Comparison of ENCODE assay signal across 21 cellular contexts in genomic region chr5:147658293-147658932, GRCh38.
DNase-seq lines count a peak whose midpoint lies in the region; ATAC-seq and TF ChIP-seq lines count a peak whose summit lies in the region.
"Had no signal": no experiment of that assay in that cellular context is flagged by ENCODE, and none has a peak within 500 bp of the region (broad histone marks: within the 10 kb centered on the region; RNA-seq: fewer than 3 reads in every experiment).

No MANE protein-coding gene starts in this region.

- no peak overlapping the region for H3K9ac ChIP-seq in mesendoderm (ENCODE audit: low read length)
- no peak overlapping the region for H3K9ac ChIP-seq in PC-3 (ENCODE audit: low read length)

- ATAC-seq in GM19025 (IDR thresholded peaks at IDR 0.05; ENCODE audit: low read depth, unreplicated experiment) (peak; percentile 88), HG03432 (IDR thresholded peaks at IDR 0.05; ENCODE audit: unreplicated experiment) (peak; percentile 75), WTC11 (peak; percentile 83), PC-3 (no peak)
- ATAC-seq: heart right ventricle had no signal

- H3K79me1 ChIP-seq in mesendoderm (ENCODE audit: low read length) = no peaks in the 10 kb centered on the region

- WGBS in mesendoderm (ENCODE audit: extremely low coverage, insufficient coverage, low lambda C conversion rate) = no CpG with 5 or more reads among the region's 8 CpGs

- intact Hi-C loops in PC-3 (cut with micrococcal nuclease) = no loop called here

- H2AK5ac ChIP-seq in mesendoderm (ENCODE audit: low read length) = no peak overlapping the region

- no peak overlapping the region for H3K4me3 Mint-ChIP-seq in WTC11
- H3K4me3 Mint-ChIP-seq: activated CD4-positive, alpha-beta memory T cell treated with anti-CD3 and anti-CD28 coated beads, Interleukin-2, amount 10 ng/mL, durations not matched to agents 7 days and 5 days; activated naive CD8-positive, alpha-beta T cell; mesothelial cell of epicardium had no signal

- H3F3A ChIP-seq in PC-3 (ENCODE audit: low read length, unreplicated experiment) = no peaks in the 10 kb centered on the region

- no peak overlapping the region for H3K4ac ChIP-seq in mesendoderm (ENCODE audit: low read depth, low read length)

- no peak overlapping the region for H4K8ac ChIP-seq in mesendoderm (ENCODE audit: low read depth, low read length)

- POLR2A ChIA-PET in WTC11 (lab: Charles Lee) = no interaction called here
- POLR2A ChIA-PET in PC-3 (lab: Charles Lee; ENCODE audit: unreplicated experiment) = no interaction called here
- POLR2A ChIA-PET in GM10248 (lab: Yijun Ruan, JAX) = no interaction called here

- H3K4me1 Mint-ChIP-seq in WTC11 = peaks cover 20% of the 10 kb centered on the region
- H3K4me1 Mint-ChIP-seq: activated CD4-positive, alpha-beta memory T cell treated with anti-CD3 and anti-CD28 coated beads, Interleukin-2, amount 10 ng/mL, durations not matched to agents 7 days and 5 days had no signal

- H3K27me3 ChIP-seq in mesendoderm (ENCODE audit: insufficient read depth, low read length, poor library complexity) (no peaks in the 10 kb centered on the region), PC-3 (ENCODE audit: low read length) (no peaks in the 10 kb centered on the region; the same call in 1 of the 2 replicates)
- H3K27me3 ChIP-seq: tibial nerve had no signal

- H3K36me3 ChIP-seq in mesendoderm (ENCODE audit: control insufficient read depth, insufficient read depth, low read length) (no peaks in the 10 kb centered on the region), PC-3 (ENCODE audit: low read depth, low read length) (no peaks in the 10 kb centered on the region)
- H3K36me3 ChIP-seq: heart right ventricle had no signal

- H3K9me2 ChIP-seq in PC-3 (replicated peaks; ENCODE audit: low read length) = no peaks in the 10 kb centered on the region

- H3K56ac ChIP-seq in mesendoderm (ENCODE audit: low read length) = no peak overlapping the region

- no peaks in the 10 kb centered on the region for H3K9me3 ChIP-seq in PC-3 (ENCODE audit: low read length)

- no peaks in the 10 kb centered on the region for H3K79me2 ChIP-seq in mesendoderm (ENCODE audit: control insufficient read depth, insufficient read depth, low read length)
- H3K79me2 ChIP-seq in PC-3 (ENCODE audit: low read length) = no peaks in the 10 kb centered on the region

- H2BK15ac ChIP-seq in mesendoderm (replicated peaks; ENCODE audit: low read depth) = no peak overlapping the region

- H3K4me3 ChIP-seq in mesendoderm (ENCODE audit: low read length) (no peak overlapping the region), PC-3 (ENCODE audit: low read length) (no peak overlapping the region)
- H3K4me3 ChIP-seq: heart right ventricle, tibial nerve had no signal

- DNase-seq in WTC11 (ENCODE audit: low spot score) (no peak), mesendoderm (peak; percentile 73), PC-3 (no peak), OCI-M2 (lab: John Stamatoyannopoulos, UW; ENCODE audit: unreplicated experiment) (no peak), GM10248 (ENCODE audit: extremely low spot score) (no peak)
- no peak for DNase-seq in activated effector memory CD4-positive, alpha-beta T cell treated with Interleukin-2 at 50 U/mL for 16 hours
- DNase-seq: activated CD4-positive, alpha-beta memory T cell treated with anti-CD3 and anti-CD28 coated beads, Interleukin-2, amount 10 ng/mL, durations not matched to agents 7 days and 5 days; activated T-cell treated with anti-CD3 and anti-CD28 coated beads, Interleukin-2, amount 50 U/mL, for 48 hours; COR-L47; effector memory CD4-positive, alpha-beta T cell; EL; heart right ventricle; NCI-H2081; stimulated activated naive CD4-positive, alpha-beta T cell; T-helper 1 cell had no signal

- no peak overlapping the region for H3K27ac ChIP-seq in mesendoderm (ENCODE audit: low read depth, low read length)
- no peak overlapping the region for H3K27ac ChIP-seq in PC-3 (ENCODE audit: low read length)
- H3K27ac ChIP-seq: heart right ventricle, tibial nerve, VCaP had no signal

- CTCF ChIA-PET in WTC11 (lab: Charles Lee) = interaction anchor here (0.9 to 1.3 kb wide), 2 partner anchors 31 to 165 kb away, joined by 3 read pairs; no protein-coding TSS in a partner anchor
- CTCF ChIA-PET in PC-3 (lab: Charles Lee) = no interaction called here
- CTCF ChIA-PET in GM10248 (lab: Yijun Ruan, JAX) = no interaction called here

- H3K18ac ChIP-seq in mesendoderm (ENCODE audit: low read length) = no peak overlapping the region

- no peak overlapping the region for H2BK5ac ChIP-seq in mesendoderm (ENCODE audit: low read length)

- H3K27me3 Mint-ChIP-seq in WTC11 (ENCODE audit: low read depth) = no peaks in the 10 kb centered on the region
- H3K27me3 Mint-ChIP-seq: activated CD4-positive, alpha-beta memory T cell treated with anti-CD3 and anti-CD28 coated beads, Interleukin-2, amount 10 ng/mL, durations not matched to agents 7 days and 5 days; activated naive CD8-positive, alpha-beta T cell had no signal

- no peak overlapping the region for H2AFZ ChIP-seq in PC-3 (ENCODE audit: low read length)

- no peak for TF ChIP-seq CTCF in WTC11 (IDR thresholded peaks at IDR 0.05)
- TF ChIP-seq CTCF in PC-3 (conservative IDR thresholded peaks at IDR 0.05; ENCODE audit: low read depth, low read length) = no peak
- no peak for TF ChIP-seq CTCF in GM10248 (IDR thresholded peaks at IDR 0.05; ENCODE audit: control extremely low read depth, extremely low read depth, low read depth, missing control alignments)

- peaks cover 56% of the 10 kb centered on the region for H3K36me3 Mint-ChIP-seq in WTC11
- H3K36me3 Mint-ChIP-seq: activated naive CD8-positive, alpha-beta T cell had no signal

- peaks cover 2% of the 10 kb centered on the region for H3K4me1 ChIP-seq in mesendoderm (ENCODE audit: control insufficient read depth, low read depth, low read length)
- no peaks in the 10 kb centered on the region for H3K4me1 ChIP-seq in PC-3 (ENCODE audit: insufficient read depth, low read length)
- H3K4me1 ChIP-seq: heart right ventricle, tibial nerve had no signal

- H4K20me1 ChIP-seq in PC-3 (ENCODE audit: low read length) = no peaks in the 10 kb centered on the region

- no peak overlapping the region for H4K5ac ChIP-seq in mesendoderm (ENCODE audit: low read length)

- H3K4me2 ChIP-seq in mesendoderm (ENCODE audit: low read length) = no peak overlapping the region
- H3K4me2 ChIP-seq in PC-3 (ENCODE audit: low read length) = no peak overlapping the region

- H3K27ac Mint-ChIP-seq in WTC11 = peak overlapping the region; percentile 71; the same call in 1 of the 2 replicates
- H3K27ac Mint-ChIP-seq: activated CD4-positive, alpha-beta memory T cell treated with anti-CD3 and anti-CD28 coated beads, Interleukin-2, amount 10 ng/mL, durations not matched to agents 7 days and 5 days; activated naive CD8-positive, alpha-beta T cell; mesothelial cell of epicardium had no signal

- no TSS peak for BruUV-seq in PC-3 (replicated peaks; lab: Mats Ljungman, UMichigan)

- no peak overlapping the region for H2BK120ac ChIP-seq in mesendoderm (ENCODE audit: low read depth, low read length)

- H3K9me3 Mint-ChIP-seq in WTC11 = peaks cover 16% of the 10 kb centered on the region; the same call in 1 of the 2 replicates

- no peak overlapping the region for H3K23ac ChIP-seq in mesendoderm (ENCODE audit: low read length)

TF ChIP-seq in WTC11, 78 proteins besides CTCF, POLR2A, EP300 and RAD21:
- TF ChIP-seq TP53 (CRISPR knock-in tag; IDR thresholded peaks at IDR 0.05) = no peak
